In genomic region chr7:3910041-3910440, GRCh38 we compare ENCODE assay signal across 25 cellular contexts.
A peak's percentile ranks its signal among the peaks of the same experiment; 100 is the strongest.
DNase-seq lines count a peak whose midpoint lies in the region; ATAC-seq and TF ChIP-seq lines count a peak whose summit lies in the region.
"Had no signal": no experiment of that assay in that cellular context is flagged by ENCODE, and none has a peak within 500 bp of the region (broad histone marks: within the 10 kb centered on the region; RNA-seq: fewer than 3 reads in every experiment).

No MANE protein-coding gene starts in this region.

- H3K36me3 ChIP-seq in suprapubic skin (no peaks in the 10 kb centered on the region), smooth muscle cell (ENCODE audit: low read depth) (no peaks in the 10 kb centered on the region)
- H3K36me3 ChIP-seq: BLaER1, right lobe of liver, SJCRH30 had no signal

- H3K36me3 Mint-ChIP-seq in activated T-cell treated with anti-CD3 and anti-CD28 coated beads, Interleukin-2, amount 50 U/mL, for 4 hours (ENCODE audit: insufficient read depth), result no peaks in the 10 kb centered on the region

- no peaks in the 10 kb centered on the region for H3F3A ChIP-seq in smooth muscle cell (ENCODE audit: low read depth)

- TF ChIP-seq POLR2A in suprapubic skin (IDR thresholded peaks at IDR 0.05), result no peak

- TF ChIP-seq EP300 in suprapubic skin (IDR thresholded peaks at IDR 0.05), result no peak

- H3K27me3 ChIP-seq in suprapubic skin (peaks cover 6% of the 10 kb centered on the region), smooth muscle cell (ENCODE audit: low read depth) (no peaks in the 10 kb centered on the region)
- H3K27me3 ChIP-seq: BLaER1, right lobe of liver, SJCRH30 had no signal

- H3K4me2 ChIP-seq in smooth muscle cell, result no peak overlapping the region

- no peak overlapping the region for H3K9ac ChIP-seq in smooth muscle cell (ENCODE audit: low read depth)
- H3K9ac ChIP-seq: BLaER1 had no signal

- H2AFZ ChIP-seq in smooth muscle cell (ENCODE audit: low read depth), result no peak overlapping the region

- no peak overlapping the region for H3K4me3 Mint-ChIP-seq in activated T-cell treated with anti-CD3 and anti-CD28 coated beads, Interleukin-2, amount 50 U/mL, for 4 hours
- H3K4me3 Mint-ChIP-seq: activated naive CD8-positive, alpha-beta T cell treated with anti-CD3 and anti-CD28 coated beads, Interleukin-2, amount 50 U/mL, for 24 hours; H9 had no signal

- H3K9me3 Mint-ChIP-seq in activated T-cell treated with anti-CD3 and anti-CD28 coated beads, Interleukin-2, amount 50 U/mL, for 4 hours, result no peaks in the 10 kb centered on the region
- H3K9me3 Mint-ChIP-seq: activated naive CD8-positive, alpha-beta T cell treated with anti-CD3 and anti-CD28 coated beads, Interleukin-2, amount 50 U/mL, for 24 hours had no signal

- ATAC-seq in GM21447 (IDR thresholded peaks at IDR 0.05; ENCODE audit: unreplicated experiment), result no peak
- ATAC-seq in activated T-cell treated with anti-CD3 and anti-CD28 coated beads, Interleukin-2, amount 50 U/mL, for 4 hours, result no peak
- ATAC-seq: activated naive CD8-positive, alpha-beta T cell treated with anti-CD3 and anti-CD28 coated beads, Interleukin-2, amount 50 U/mL, for 24 hours; GM12878; stimulated activated naive CD8-positive, alpha-beta T cell treated with anti-CD3 and anti-CD28 coated beads, Interleukin-15, Interleukin-2, amounts not matched to agents 100 U/mL and 50 U/mL, for 24 hours had no signal

- DNase-seq in NCI-H526 (lab: John Stamatoyannopoulos, UW) (peak; percentile 90), midbrain (lab: John Stamatoyannopoulos, UW) (peak; percentile 84), superior temporal gyrus (ENCODE audit: extremely low spot score) (peak; percentile 94), suprapubic skin (ENCODE audit: low spot score in 2 of 2) (no peak), smooth muscle cell (lab: John Stamatoyannopoulos, UW; ENCODE audit: unreplicated experiment) (no peak)
- DNase-seq in activated T-cell treated with anti-CD3 and anti-CD28 coated beads, Interleukin-2, amount 50 U/mL, for 4 hours, result no peak
- DNase-seq: activated gamma-delta T cell treated with Interleukin-2 at 50 U/mL for 16 hours; activated naive CD8-positive, alpha-beta T cell treated with anti-CD3 and anti-CD28 coated beads, Interleukin-2, amount 50 U/mL, for 24 hours; Caco-2; DND-41; H9; kidney; NCI-H187 treated with DMSO at 0.1 percent for 48 hours; right lobe of liver; SJCRH30; stimulated activated CD4-positive, alpha-beta T cell treated with anti-CD3 and anti-CD28 coated beads, Interleukin-15, amount 100 ng/mL, for 24 hours; stimulated activated naive CD8-positive, alpha-beta T cell treated with anti-CD3 and anti-CD28 coated beads, Interleukin-15, Interleukin-2, amounts not matched to agents 100 U/mL and 50 U/mL, for 24 hours; trophoblast cell had no signal

- H3K27me3 Mint-ChIP-seq in activated T-cell treated with anti-CD3 and anti-CD28 coated beads, Interleukin-2, amount 50 U/mL, for 4 hours (ENCODE audit: low read depth), result peaks cover 11% of the 10 kb centered on the region

- no peaks in the 10 kb centered on the region for H3K4me1 Mint-ChIP-seq in activated T-cell treated with anti-CD3 and anti-CD28 coated beads, Interleukin-2, amount 50 U/mL, for 4 hours (ENCODE audit: low read depth)

- H3K4me1 ChIP-seq in suprapubic skin, result no peaks in the 10 kb centered on the region
- no peaks in the 10 kb centered on the region for H3K4me1 ChIP-seq in smooth muscle cell (ENCODE audit: low read depth)
- H3K4me1 ChIP-seq: Caco-2, right lobe of liver, SJCRH30 had no signal

- WGBS in suprapubic skin, result 86% methylated on average over 6 of the region's 6 CpGs
- 91% methylated on average over 6 of the region's 6 CpGs for WGBS in smooth muscle cell (ENCODE audit: low lambda C conversion rate)

- no peak for TF ChIP-seq CTCF in suprapubic skin (IDR thresholded peaks at IDR 0.05)
- TF ChIP-seq CTCF in smooth muscle cell (IDR thresholded peaks at IDR 0.05; ENCODE audit: borderline replicate concordance, insufficient read depth, poor library complexity, severe bottlenecking), result no peak

- no peaks in the 10 kb centered on the region for H3K79me2 ChIP-seq in smooth muscle cell (ENCODE audit: low read depth)

- no peaks in the 10 kb centered on the region for H4K20me1 ChIP-seq in smooth muscle cell (ENCODE audit: low read depth)
- H4K20me1 ChIP-seq: BLaER1 had no signal

- H3K9me3 ChIP-seq in suprapubic skin, result no peaks in the 10 kb centered on the region
- no peaks in the 10 kb centered on the region for H3K9me3 ChIP-seq in smooth muscle cell (replicated peaks; ENCODE audit: low read depth)
- H3K9me3 ChIP-seq: BLaER1, Caco-2, right lobe of liver, SJCRH30 had no signal

- H3K4me3 ChIP-seq in suprapubic skin, result no peak overlapping the region
- no peak overlapping the region for H3K4me3 ChIP-seq in smooth muscle cell
- H3K4me3 ChIP-seq: BLaER1, coronary artery, GM12878, lung, right lobe of liver, SJCRH30 had no signal

- peak overlapping the region; percentile 70 for H3K27ac ChIP-seq in cingulate gyrus (ENCODE audit: low read depth, low read length)
- H3K27ac ChIP-seq in suprapubic skin, result no peak overlapping the region
- H3K27ac ChIP-seq in smooth muscle cell (ENCODE audit: low read depth), result no peak overlapping the region
- H3K27ac ChIP-seq: BLaER1, coronary artery, HL-60, right lobe of liver, SJCRH30 had no signal

Comparison
In these comparisons a context has a peak if more than half of its experiments do, and no peak if none do; other contexts are left out.
1. DNase-seq: peak in NCI-H526 (2 of 2), midbrain (single experiment) and superior temporal gyrus (single experiment); none in suprapubic skin (0 of 2), smooth muscle cell (single experiment) and activated T-cell treated with anti-CD3 and anti-CD28 coated beads, Interleukin-2, amount 50 U/mL, for 4 hours (single experiment).